9 cellular contexts compared by ENCODE assay signal in genomic region chr22:46735747-46736608, GRCh38. TPM values are rescaled to one million over a fixed set of nuclear protein-coding genes. Genes with fewer than 3 reads are reported as not detected.
DNase-seq lines count a peak whose midpoint lies in the region; ATAC-seq, FAIRE-seq and TF ChIP-seq lines count a peak whose summit lies in the region.
"Had no signal": no experiment of that assay in that cellular context is flagged by ENCODE, and none has a peak within 500 bp of the region (broad histone marks: within the 10 kb centered on the region; RNA-seq: fewer than 3 reads in every experiment).

No MANE protein-coding gene starts in this region.

- FAIRE-seq in GM12892 (lab: Jason Lieb, UNC), result peak; percentile 21
- no peak for FAIRE-seq in RCC 7860 (lab: Jason Lieb, UNC)

- intact Hi-C loops in activated CD8-positive, alpha-beta T cell treated with anti-CD3 and anti-CD28 coated beads for 36 hours (cut with micrococcal nuclease), result no loop called here

- no peaks in the 10 kb centered on the region for H3K27me3 Mint-ChIP-seq in activated CD8-positive, alpha-beta T cell treated with anti-CD3 and anti-CD28 coated beads for 36 hours

- DNase-seq in GM12892 (ENCODE audit: insufficient read length) (no peak), smooth muscle cell (lab: John Stamatoyannopoulos, UW; ENCODE audit: unreplicated experiment) (no peak), brain microvascular endothelial cell (no peak), RCC 7860 (ENCODE audit: low spot score) (no peak), DMS 273 (lab: John Stamatoyannopoulos, UW; ENCODE audit: unreplicated experiment) (no peak), foreskin keratinocyte (no peak)
- DNase-seq in activated CD8-positive, alpha-beta T cell treated with anti-CD3 and anti-CD28 coated beads for 36 hours, result no peak
- DNase-seq: NCI-H2081 treated with DMSO at 0.1 percent for 48 hours had no signal

- H3K9me3 ChIP-seq in iPS-18a (ENCODE audit: control insufficient read depth, low read depth, low read length) (no peaks in the 10 kb centered on the region), smooth muscle cell (replicated peaks; ENCODE audit: low read depth) (no peaks in the 10 kb centered on the region)

- POLR2A ChIA-PET in activated CD8-positive, alpha-beta T cell treated with anti-CD3 and anti-CD28 coated beads for 36 hours (lab: Charles Lee), result interaction anchor here (0.6 to 1.3 kb wide), 6 partner anchors 9 to 122 kb away, joined by 3 to 5 read pairs (median 3); partner anchors contain the start of gene TBC1D22A

- H3K27me3 ChIP-seq in iPS-18a (ENCODE audit: control insufficient read depth, insufficient read depth, low read length) (no peaks in the 10 kb centered on the region), smooth muscle cell (ENCODE audit: low read depth) (no peaks in the 10 kb centered on the region), brain microvascular endothelial cell (replicated peaks) (no peaks in the 10 kb centered on the region), foreskin keratinocyte (no peaks in the 10 kb centered on the region)

- WGBS in smooth muscle cell (ENCODE audit: low lambda C conversion rate), result 66% methylated on average over 13 of the region's 13 CpGs

- no peak overlapping the region for H3K9ac ChIP-seq in iPS-18a (ENCODE audit: low read length)
- no peak overlapping the region for H3K9ac ChIP-seq in smooth muscle cell (ENCODE audit: low read depth)

- no peak for TF ChIP-seq POLR2A in GM12892 (IDR thresholded peaks at IDR 0.05; ENCODE audit: low read depth, low read length)

- peaks cover 72% of the 10 kb centered on the region for H3K79me2 ChIP-seq in smooth muscle cell (ENCODE audit: low read depth)

- peak overlapping the region; percentile 98 for H3K27ac Mint-ChIP-seq in activated CD8-positive, alpha-beta T cell treated with anti-CD3 and anti-CD28 coated beads for 36 hours

- H2AFZ ChIP-seq in smooth muscle cell (ENCODE audit: low read depth), result no peak overlapping the region

- H3K36me3 ChIP-seq in iPS-18a (ENCODE audit: control insufficient read depth, low read depth, low read length), result no peaks in the 10 kb centered on the region
- no peaks in the 10 kb centered on the region for H3K36me3 ChIP-seq in smooth muscle cell (ENCODE audit: low read depth)
- H3K36me3 ChIP-seq in brain microvascular endothelial cell (replicated peaks), result no peaks in the 10 kb centered on the region

- peak overlapping the region; percentile 99 for H3K4me2 ChIP-seq in smooth muscle cell

- peaks cover 54% of the 10 kb centered on the region for H3K4me1 Mint-ChIP-seq in activated CD8-positive, alpha-beta T cell treated with anti-CD3 and anti-CD28 coated beads for 36 hours (ENCODE audit: low read depth)

- peaks cover 64% of the 10 kb centered on the region for H4K20me1 ChIP-seq in smooth muscle cell (ENCODE audit: low read depth)

- peaks cover 26% of the 10 kb centered on the region for H3K4me1 ChIP-seq in iPS-18a (ENCODE audit: control insufficient read depth, low read depth, low read length)
- peaks cover 19% of the 10 kb centered on the region for H3K4me1 ChIP-seq in smooth muscle cell (ENCODE audit: low read depth)
- peaks cover 9% of the 10 kb centered on the region for H3K4me1 ChIP-seq in foreskin keratinocyte

- H3K36me3 Mint-ChIP-seq in activated CD8-positive, alpha-beta T cell treated with anti-CD3 and anti-CD28 coated beads for 36 hours (ENCODE audit: low read depth), result peaks cover 25% of the 10 kb centered on the region

- TF ChIP-seq CTCF in activated CD8-positive, alpha-beta T cell treated with anti-CD3 and anti-CD28 coated beads for 36 hours (IDR thresholded peaks at IDR 0.05), result no peak
- TF ChIP-seq CTCF in smooth muscle cell (IDR thresholded peaks at IDR 0.05; ENCODE audit: borderline replicate concordance, insufficient read depth, poor library complexity, severe bottlenecking) (no peak), brain microvascular endothelial cell (IDR thresholded peaks at IDR 0.05; ENCODE audit: low read depth, low read length, missing control alignments) (no peak), foreskin keratinocyte (conservative IDR thresholded peaks at IDR 0.05) (no peak)

- H3K27ac ChIP-seq in iPS-18a (ENCODE audit: low read length), result no peak overlapping the region
- no peak overlapping the region for H3K27ac ChIP-seq in smooth muscle cell (ENCODE audit: low read depth)
- no peak overlapping the region for H3K27ac ChIP-seq in brain microvascular endothelial cell
- no peak overlapping the region for H3K27ac ChIP-seq in foreskin keratinocyte

- no peaks in the 10 kb centered on the region for H3K9me3 Mint-ChIP-seq in activated CD8-positive, alpha-beta T cell treated with anti-CD3 and anti-CD28 coated beads for 36 hours

- H3K4me3 ChIP-seq in iPS-18a (ENCODE audit: low read length) (peak overlapping the region; percentile 82), smooth muscle cell (no peak overlapping the region), brain microvascular endothelial cell (ENCODE audit: low read depth, low read length) (no peak overlapping the region)

- H3K4me3 Mint-ChIP-seq in activated CD8-positive, alpha-beta T cell treated with anti-CD3 and anti-CD28 coated beads for 36 hours, result peak overlapping the region; percentile 93

- no peaks in the 10 kb centered on the region for H3F3A ChIP-seq in smooth muscle cell (ENCODE audit: low read depth)

- no peak for ATAC-seq in activated CD8-positive, alpha-beta T cell treated with anti-CD3 and anti-CD28 coated beads for 36 hours
- no peak for ATAC-seq in foreskin keratinocyte

- CTCF ChIA-PET in activated CD8-positive, alpha-beta T cell treated with anti-CD3 and anti-CD28 coated beads for 36 hours (lab: Charles Lee), result interaction anchor here (0.7 to 2.5 kb wide), 5 partner anchors 9 to 173 kb away, joined by 3 to 8 read pairs (median 3); no protein-coding TSS in a partner anchor

- in situ Hi-C loops in brain microvascular endothelial cell (cut with HindIII; ENCODE audit: low pct_ligation_motif_present, low sequenced_read_pairs), result no loop called here

RNA-seq across cellular contexts. Expression of gene CERK, which starts 2.1 kb away (rescaled TPM):
- 17.3 TPM for polyA plus RNA-seq in GM12892 (2012; ENCODE audit: missing spikeins)
- total RNA-seq in activated CD8-positive, alpha-beta T cell treated with anti-CD3 and anti-CD28 coated beads for 36 hours, result 10 to 100 TPM; 38.4 to 41.8 TPM
- total RNA-seq in smooth muscle cell (25.4 and 30.7 TPM in 2 replicates), foreskin keratinocyte (18.2 and 19.3 TPM in 2 replicates)
- polyA plus RNA-seq in smooth muscle cell (23.3 and 25.6 TPM in 2 replicates), foreskin keratinocyte (7.1 and 8.1 TPM in 2 replicates)

RNA-seq across cellular contexts. Expression of gene TBC1D22A, which starts 26.5 kb away (rescaled TPM):
- polyA plus RNA-seq in GM12892 (2012; ENCODE audit: missing spikeins), result 29.0 TPM
- 10 to 100 TPM; 41.0 to 42.8 TPM for total RNA-seq in activated CD8-positive, alpha-beta T cell treated with anti-CD3 and anti-CD28 coated beads for 36 hours
- total RNA-seq in smooth muscle cell, result 7.2 and 12.5 TPM in 2 replicates
- 14.4 and 19.2 TPM in 2 replicates for polyA plus RNA-seq in smooth muscle cell
- total RNA-seq in foreskin keratinocyte, result 17.5 and 18.7 TPM in 2 replicates
- polyA plus RNA-seq in foreskin keratinocyte, result 21.9 and 23.4 TPM in 2 replicates
